ENCODE assay signal across 13 cellular contexts in genomic region chrX:11764602-11765067, GRCh38. TPM values are rescaled to one million over a fixed set of nuclear protein-coding genes. Genes with fewer than 3 reads are reported as not detected.
DNase-seq lines count a peak whose midpoint lies in the region; ATAC-seq and TF ChIP-seq lines count a peak whose summit lies in the region.
"Had no signal": no experiment of that assay in that cellular context is flagged by ENCODE, and none has a peak within 500 bp of the region (broad histone marks: within the 10 kb centered on the region; RNA-seq: fewer than 3 reads in every experiment).

No MANE protein-coding gene starts in this region.

- peak overlapping the region; percentile 92 for H3K27ac Mint-ChIP-seq in activated naive CD4-positive, alpha-beta T cell treated with anti-CD3 and anti-CD28 coated beads, Interleukin-2, amount 10 ng/mL, durations not matched to agents 7 days and 5 days
- H3K27ac Mint-ChIP-seq in activated CD8-positive, alpha-beta T cell treated with anti-CD3 and anti-CD28 coated beads for 36 hours: peak overlapping the region; percentile 93
- peak overlapping the region; percentile 76 for H3K27ac Mint-ChIP-seq in stimulated activated naive B cell treated with anti-CD40 and anti-IgM and Interleukin-4, amounts not matched to agents 10 μg/mL and 1 μg/mL and 100 μg/mL, for 72 hours

- no peak for DNase-seq in activated naive CD4-positive, alpha-beta T cell treated with anti-CD3 and anti-CD28 coated beads, Interleukin-2, amount 10 ng/mL, durations not matched to agents 7 days and 5 days
- DNase-seq in activated naive CD4-positive, alpha-beta T cell treated with Interleukin-2 at 50 U/mL for 16 hours: no peak
- DNase-seq in activated CD8-positive, alpha-beta T cell treated with anti-CD3 and anti-CD28 coated beads for 36 hours: no peak
- DNase-seq in stimulated activated naive B cell treated with anti-CD40 and anti-IgM and Interleukin-4, amounts not matched to agents 10 μg/mL and 1 μg/mL and 100 μg/mL, for 72 hours: no peak
- DNase-seq in NCI-H526 treated with DMSO at 0.1 percent for 48 hours (lab: John Stamatoyannopoulos, UW): no peak
- DNase-seq in glomerular visceral epithelial cell (ENCODE audit: extremely low spot score): no peak
- DNase-seq in kidney tubule cell (ENCODE audit: low spot score): no peak
- DNase-seq: DMS79; NCI-H1694 treated with DMSO at 0.1 percent for 48 hours; NCI-H82; retina; stimulated activated CD4-positive, alpha-beta T cell treated with anti-CD3 and anti-CD28 coated beads, Interleukin-1b, Interleukin-23, amount 100 ng/mL, for 48 hours had no signal

- POLR2A ChIA-PET in activated CD8-positive, alpha-beta T cell treated with anti-CD3 and anti-CD28 coated beads for 36 hours (lab: Charles Lee): no interaction called here

- CTCF ChIA-PET in activated naive CD4-positive, alpha-beta T cell treated with anti-CD3 and anti-CD28 coated beads, Interleukin-2, amount 10 ng/mL, durations not matched to agents 7 days and 5 days (lab: Charles Lee): no interaction called here
- CTCF ChIA-PET in activated CD8-positive, alpha-beta T cell treated with anti-CD3 and anti-CD28 coated beads for 36 hours (lab: Charles Lee): interaction anchor here (1.3 kb wide), 1 partner anchor 233 kb away, joined by 5 read pairs; no protein-coding TSS in a partner anchor

- no peak for TF ChIP-seq CTCF in activated CD8-positive, alpha-beta T cell treated with anti-CD3 and anti-CD28 coated beads for 36 hours (IDR thresholded peaks at IDR 0.05)

- peak overlapping the region; percentile 85 for H3K4me3 Mint-ChIP-seq in activated naive CD4-positive, alpha-beta T cell treated with anti-CD3 and anti-CD28 coated beads, Interleukin-2, amount 10 ng/mL, durations not matched to agents 7 days and 5 days
- H3K4me3 Mint-ChIP-seq in activated CD8-positive, alpha-beta T cell treated with anti-CD3 and anti-CD28 coated beads for 36 hours: peak overlapping the region; percentile 77
- peak overlapping the region in 1 of 2 donors; percentile 27 for H3K4me3 Mint-ChIP-seq in stimulated activated naive B cell treated with anti-CD40 and anti-IgM and Interleukin-4, amounts not matched to agents 10 μg/mL and 1 μg/mL and 100 μg/mL, for 72 hours

- intact Hi-C loops in activated CD8-positive, alpha-beta T cell treated with anti-CD3 and anti-CD28 coated beads for 36 hours (cut with micrococcal nuclease): no loop called here

- peaks cover 65% of the 10 kb centered on the region for H3K4me1 Mint-ChIP-seq in activated naive CD4-positive, alpha-beta T cell treated with anti-CD3 and anti-CD28 coated beads, Interleukin-2, amount 10 ng/mL, durations not matched to agents 7 days and 5 days
- peaks cover 59% of the 10 kb centered on the region for H3K4me1 Mint-ChIP-seq in activated CD8-positive, alpha-beta T cell treated with anti-CD3 and anti-CD28 coated beads for 36 hours (ENCODE audit: low read depth)
- H3K4me1 Mint-ChIP-seq in stimulated activated naive B cell treated with anti-CD40 and anti-IgM and Interleukin-4, amounts not matched to agents 10 μg/mL and 1 μg/mL and 100 μg/mL, for 72 hours: peaks cover 15 to 40% of the 10 kb centered on the region in 2 donors

- no peaks in the 10 kb centered on the region for H3K27me3 Mint-ChIP-seq in activated naive CD4-positive, alpha-beta T cell treated with anti-CD3 and anti-CD28 coated beads, Interleukin-2, amount 10 ng/mL, durations not matched to agents 7 days and 5 days
- H3K27me3 Mint-ChIP-seq in activated CD8-positive, alpha-beta T cell treated with anti-CD3 and anti-CD28 coated beads for 36 hours: no peaks in the 10 kb centered on the region
- no peaks in the 10 kb centered on the region for H3K27me3 Mint-ChIP-seq in stimulated activated naive B cell treated with anti-CD40 and anti-IgM and Interleukin-4, amounts not matched to agents 10 μg/mL and 1 μg/mL and 100 μg/mL, for 72 hours

- ATAC-seq in HG02678 (IDR thresholded peaks at IDR 0.05; ENCODE audit: unreplicated experiment): peak; percentile 38
- ATAC-seq in activated CD8-positive, alpha-beta T cell treated with anti-CD3 and anti-CD28 coated beads for 36 hours: peak; percentile 25
- ATAC-seq in stimulated activated naive B cell treated with anti-CD40 and anti-IgM and Interleukin-4, amounts not matched to agents 10 μg/mL and 1 μg/mL and 100 μg/mL, for 72 hours (replicated peaks): no peak

- H3K36me3 Mint-ChIP-seq in activated naive CD4-positive, alpha-beta T cell treated with anti-CD3 and anti-CD28 coated beads, Interleukin-2, amount 10 ng/mL, durations not matched to agents 7 days and 5 days: peaks cover 63% of the 10 kb centered on the region
- H3K36me3 Mint-ChIP-seq in activated CD8-positive, alpha-beta T cell treated with anti-CD3 and anti-CD28 coated beads for 36 hours (ENCODE audit: low read depth): peaks cover 69% of the 10 kb centered on the region
- peaks cover 14 to 43% of the 10 kb centered on the region in 2 donors for H3K36me3 Mint-ChIP-seq in stimulated activated naive B cell treated with anti-CD40 and anti-IgM and Interleukin-4, amounts not matched to agents 10 μg/mL and 1 μg/mL and 100 μg/mL, for 72 hours

- H3K9me3 Mint-ChIP-seq in activated naive CD4-positive, alpha-beta T cell treated with anti-CD3 and anti-CD28 coated beads, Interleukin-2, amount 10 ng/mL, durations not matched to agents 7 days and 5 days: no peaks in the 10 kb centered on the region
- H3K9me3 Mint-ChIP-seq in activated CD8-positive, alpha-beta T cell treated with anti-CD3 and anti-CD28 coated beads for 36 hours: no peaks in the 10 kb centered on the region
- no peaks in the 10 kb centered on the region for H3K9me3 Mint-ChIP-seq in stimulated activated naive B cell treated with anti-CD40 and anti-IgM and Interleukin-4, amounts not matched to agents 10 μg/mL and 1 μg/mL and 100 μg/mL, for 72 hours

RNA-seq across cellular contexts. Expression of gene MSL3, which starts 6.6 kb away (rescaled TPM):
- 10 to 100 TPM; 39.3 to 40.7 TPM for total RNA-seq in activated CD8-positive, alpha-beta T cell treated with anti-CD3 and anti-CD28 coated beads for 36 hours

Comparison
In these comparisons a context has a peak if more than half of its experiments do, and no peak if none do; other contexts are left out.
1. ATAC-seq: peak in HG02678 (single experiment) and activated CD8-positive, alpha-beta T cell treated with anti-CD3 and anti-CD28 coated beads for 36 hours (single experiment); none in stimulated activated naive B cell treated with anti-CD40 and anti-IgM and Interleukin-4, amounts not matched to agents 10 μg/mL and 1 μg/mL and 100 μg/mL, for 72 hours (0 of 2).
2. Peak in every context shown above with its lines, with median percentiles within 50 percentile points of each other: H3K27ac Mint-ChIP-seq.